In the genomic region with DNA sequence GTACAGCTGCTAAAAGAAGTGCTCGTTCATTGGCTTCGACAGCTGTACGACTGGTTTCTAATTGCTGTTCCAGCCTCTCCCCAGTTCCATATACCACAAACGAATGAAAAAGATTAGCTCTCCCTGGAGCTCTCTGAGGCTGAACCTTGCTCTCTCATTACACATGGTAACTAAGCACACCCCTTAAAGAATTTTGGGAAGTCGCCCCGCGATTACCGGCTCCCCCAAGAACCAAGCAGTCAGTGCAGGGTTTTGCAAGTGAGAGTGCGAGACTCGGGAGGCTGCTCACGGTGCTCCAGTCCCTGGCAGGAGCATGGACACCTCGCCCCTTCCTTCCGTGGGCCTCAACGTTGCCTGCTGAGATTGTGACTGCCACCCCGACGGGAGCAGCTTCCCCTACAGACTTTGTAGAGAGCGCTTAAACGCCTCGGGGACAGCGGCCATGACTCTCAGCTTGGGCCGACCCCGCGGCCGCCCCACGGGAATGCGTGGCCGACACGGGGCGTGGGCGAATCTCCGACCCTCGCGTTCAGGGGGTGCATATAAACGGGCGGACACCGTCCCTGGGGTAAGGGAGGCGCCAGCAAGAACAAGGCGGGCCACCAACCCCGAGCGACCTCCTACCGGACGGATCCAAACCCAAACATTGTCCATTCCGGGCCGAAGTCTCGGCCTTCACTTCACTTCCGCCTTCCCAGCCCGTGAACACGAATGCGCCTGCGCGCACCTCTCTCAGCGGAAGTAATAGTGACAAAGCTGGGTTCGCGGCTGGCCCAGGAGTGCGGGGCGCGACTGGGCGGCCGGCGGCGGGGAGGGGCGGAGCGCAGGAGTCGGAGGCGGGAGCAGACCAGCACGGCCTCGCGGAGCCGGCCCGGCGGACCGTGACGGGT, we compare ENCODE assay signal across 1 cellular context.
TF ChIP-seq lines count a peak whose summit lies in the region.

A gene with protein sequence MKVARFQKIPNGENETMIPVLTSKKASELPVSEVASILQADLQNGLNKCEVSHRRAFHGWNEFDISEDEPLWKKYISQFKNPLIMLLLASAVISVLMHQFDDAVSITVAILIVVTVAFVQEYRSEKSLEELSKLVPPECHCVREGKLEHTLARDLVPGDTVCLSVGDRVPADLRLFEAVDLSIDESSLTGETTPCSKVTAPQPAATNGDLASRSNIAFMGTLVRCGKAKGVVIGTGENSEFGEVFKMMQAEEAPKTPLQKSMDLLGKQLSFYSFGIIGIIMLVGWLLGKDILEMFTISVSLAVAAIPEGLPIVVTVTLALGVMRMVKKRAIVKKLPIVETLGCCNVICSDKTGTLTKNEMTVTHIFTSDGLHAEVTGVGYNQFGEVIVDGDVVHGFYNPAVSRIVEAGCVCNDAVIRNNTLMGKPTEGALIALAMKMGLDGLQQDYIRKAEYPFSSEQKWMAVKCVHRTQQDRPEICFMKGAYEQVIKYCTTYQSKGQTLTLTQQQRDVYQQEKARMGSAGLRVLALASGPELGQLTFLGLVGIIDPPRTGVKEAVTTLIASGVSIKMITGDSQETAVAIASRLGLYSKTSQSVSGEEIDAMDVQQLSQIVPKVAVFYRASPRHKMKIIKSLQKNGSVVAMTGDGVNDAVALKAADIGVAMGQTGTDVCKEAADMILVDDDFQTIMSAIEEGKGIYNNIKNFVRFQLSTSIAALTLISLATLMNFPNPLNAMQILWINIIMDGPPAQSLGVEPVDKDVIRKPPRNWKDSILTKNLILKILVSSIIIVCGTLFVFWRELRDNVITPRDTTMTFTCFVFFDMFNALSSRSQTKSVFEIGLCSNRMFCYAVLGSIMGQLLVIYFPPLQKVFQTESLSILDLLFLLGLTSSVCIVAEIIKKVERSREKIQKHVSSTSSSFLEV (plus strand): TSS at position 845 of the 890 bp plus-strand sequence. CDS start 686 bp downstream, outside the sequence.

TF ChIP-seq in K562, 482 proteins besides CTCF, POLR2A, EP300 and RAD21 (continued from another document and continues in another):
- TF ChIP-seq, protein P1, sequence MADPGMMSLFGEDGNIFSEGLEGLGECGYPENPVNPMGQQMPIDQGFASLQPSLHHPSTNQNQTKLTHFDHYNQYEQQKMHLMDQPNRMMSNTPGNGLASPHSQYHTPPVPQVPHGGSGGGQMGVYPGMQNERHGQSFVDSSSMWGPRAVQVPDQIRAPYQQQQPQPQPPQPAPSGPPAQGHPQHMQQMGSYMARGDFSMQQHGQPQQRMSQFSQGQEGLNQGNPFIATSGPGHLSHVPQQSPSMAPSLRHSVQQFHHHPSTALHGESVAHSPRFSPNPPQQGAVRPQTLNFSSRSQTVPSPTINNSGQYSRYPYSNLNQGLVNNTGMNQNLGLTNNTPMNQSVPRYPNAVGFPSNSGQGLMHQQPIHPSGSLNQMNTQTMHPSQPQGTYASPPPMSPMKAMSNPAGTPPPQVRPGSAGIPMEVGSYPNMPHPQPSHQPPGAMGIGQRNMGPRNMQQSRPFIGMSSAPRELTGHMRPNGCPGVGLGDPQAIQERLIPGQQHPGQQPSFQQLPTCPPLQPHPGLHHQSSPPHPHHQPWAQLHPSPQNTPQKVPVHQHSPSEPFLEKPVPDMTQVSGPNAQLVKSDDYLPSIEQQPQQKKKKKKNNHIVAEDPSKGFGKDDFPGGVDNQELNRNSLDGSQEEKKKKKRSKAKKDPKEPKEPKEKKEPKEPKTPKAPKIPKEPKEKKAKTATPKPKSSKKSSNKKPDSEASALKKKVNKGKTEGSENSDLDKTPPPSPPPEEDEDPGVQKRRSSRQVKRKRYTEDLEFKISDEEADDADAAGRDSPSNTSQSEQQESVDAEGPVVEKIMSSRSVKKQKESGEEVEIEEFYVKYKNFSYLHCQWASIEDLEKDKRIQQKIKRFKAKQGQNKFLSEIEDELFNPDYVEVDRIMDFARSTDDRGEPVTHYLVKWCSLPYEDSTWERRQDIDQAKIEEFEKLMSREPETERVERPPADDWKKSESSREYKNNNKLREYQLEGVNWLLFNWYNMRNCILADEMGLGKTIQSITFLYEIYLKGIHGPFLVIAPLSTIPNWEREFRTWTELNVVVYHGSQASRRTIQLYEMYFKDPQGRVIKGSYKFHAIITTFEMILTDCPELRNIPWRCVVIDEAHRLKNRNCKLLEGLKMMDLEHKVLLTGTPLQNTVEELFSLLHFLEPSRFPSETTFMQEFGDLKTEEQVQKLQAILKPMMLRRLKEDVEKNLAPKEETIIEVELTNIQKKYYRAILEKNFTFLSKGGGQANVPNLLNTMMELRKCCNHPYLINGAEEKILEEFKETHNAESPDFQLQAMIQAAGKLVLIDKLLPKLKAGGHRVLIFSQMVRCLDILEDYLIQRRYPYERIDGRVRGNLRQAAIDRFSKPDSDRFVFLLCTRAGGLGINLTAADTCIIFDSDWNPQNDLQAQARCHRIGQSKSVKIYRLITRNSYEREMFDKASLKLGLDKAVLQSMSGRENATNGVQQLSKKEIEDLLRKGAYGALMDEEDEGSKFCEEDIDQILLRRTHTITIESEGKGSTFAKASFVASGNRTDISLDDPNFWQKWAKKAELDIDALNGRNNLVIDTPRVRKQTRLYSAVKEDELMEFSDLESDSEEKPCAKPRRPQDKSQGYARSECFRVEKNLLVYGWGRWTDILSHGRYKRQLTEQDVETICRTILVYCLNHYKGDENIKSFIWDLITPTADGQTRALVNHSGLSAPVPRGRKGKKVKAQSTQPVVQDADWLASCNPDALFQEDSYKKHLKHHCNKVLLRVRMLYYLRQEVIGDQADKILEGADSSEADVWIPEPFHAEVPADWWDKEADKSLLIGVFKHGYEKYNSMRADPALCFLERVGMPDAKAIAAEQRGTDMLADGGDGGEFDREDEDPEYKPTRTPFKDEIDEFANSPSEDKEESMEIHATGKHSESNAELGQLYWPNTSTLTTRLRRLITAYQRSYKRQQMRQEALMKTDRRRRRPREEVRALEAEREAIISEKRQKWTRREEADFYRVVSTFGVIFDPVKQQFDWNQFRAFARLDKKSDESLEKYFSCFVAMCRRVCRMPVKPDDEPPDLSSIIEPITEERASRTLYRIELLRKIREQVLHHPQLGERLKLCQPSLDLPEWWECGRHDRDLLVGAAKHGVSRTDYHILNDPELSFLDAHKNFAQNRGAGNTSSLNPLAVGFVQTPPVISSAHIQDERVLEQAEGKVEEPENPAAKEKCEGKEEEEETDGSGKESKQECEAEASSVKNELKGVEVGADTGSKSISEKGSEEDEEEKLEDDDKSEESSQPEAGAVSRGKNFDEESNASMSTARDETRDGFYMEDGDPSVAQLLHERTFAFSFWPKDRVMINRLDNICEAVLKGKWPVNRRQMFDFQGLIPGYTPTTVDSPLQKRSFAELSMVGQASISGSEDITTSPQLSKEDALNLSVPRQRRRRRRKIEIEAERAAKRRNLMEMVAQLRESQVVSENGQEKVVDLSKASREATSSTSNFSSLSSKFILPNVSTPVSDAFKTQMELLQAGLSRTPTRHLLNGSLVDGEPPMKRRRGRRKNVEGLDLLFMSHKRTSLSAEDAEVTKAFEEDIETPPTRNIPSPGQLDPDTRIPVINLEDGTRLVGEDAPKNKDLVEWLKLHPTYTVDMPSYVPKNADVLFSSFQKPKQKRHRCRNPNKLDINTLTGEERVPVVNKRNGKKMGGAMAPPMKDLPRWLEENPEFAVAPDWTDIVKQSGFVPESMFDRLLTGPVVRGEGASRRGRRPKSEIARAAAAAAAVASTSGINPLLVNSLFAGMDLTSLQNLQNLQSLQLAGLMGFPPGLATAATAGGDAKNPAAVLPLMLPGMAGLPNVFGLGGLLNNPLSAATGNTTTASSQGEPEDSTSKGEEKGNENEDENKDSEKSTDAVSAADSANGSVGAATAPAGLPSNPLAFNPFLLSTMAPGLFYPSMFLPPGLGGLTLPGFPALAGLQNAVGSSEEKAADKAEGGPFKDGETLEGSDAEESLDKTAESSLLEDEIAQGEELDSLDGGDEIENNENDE (IDR thresholded peaks at IDR 0.05; ENCODE audit: low read depth, low read length) = no peak
- TF ChIP-seq NCOA2 (IDR thresholded peaks at IDR 0.05; ENCODE audit: partially characterized antibody in 2 of 2) (no peak), NFIX (CRISPR knock-in tag; IDR thresholded peaks at IDR 0.05; ENCODE audit: low read depth) (no peak), GTF2A2 (tag; IDR thresholded peaks at IDR 0.05) (no peak), ZNF695 (CRISPR knock-in tag; IDR thresholded peaks at IDR 0.05) (no peak), MTA3 (IDR thresholded peaks at IDR 0.05; ENCODE audit: borderline replicate concordance) (no peak), DPF2 (IDR thresholded peaks at IDR 0.05) (no peak), ZNF140 (CRISPR knock-in tag; IDR thresholded peaks at IDR 0.05) (no peak), CBFA2T2 (conservative IDR thresholded peaks at IDR 0.05) (no peak), RBM22 (IDR thresholded peaks at IDR 0.05; ENCODE audit: low read depth, low read length, poor library complexity, severe bottlenecking) (no peak), FOXP1 (CRISPR knock-in tag; IDR thresholded peaks at IDR 0.05) (no peak), LEF1 (IDR thresholded peaks at IDR 0.05) (no peak), NR1H2 (CRISPR knock-in tag; IDR thresholded peaks at IDR 0.05) (no peak)
- TF ChIP-seq, protein P2, sequence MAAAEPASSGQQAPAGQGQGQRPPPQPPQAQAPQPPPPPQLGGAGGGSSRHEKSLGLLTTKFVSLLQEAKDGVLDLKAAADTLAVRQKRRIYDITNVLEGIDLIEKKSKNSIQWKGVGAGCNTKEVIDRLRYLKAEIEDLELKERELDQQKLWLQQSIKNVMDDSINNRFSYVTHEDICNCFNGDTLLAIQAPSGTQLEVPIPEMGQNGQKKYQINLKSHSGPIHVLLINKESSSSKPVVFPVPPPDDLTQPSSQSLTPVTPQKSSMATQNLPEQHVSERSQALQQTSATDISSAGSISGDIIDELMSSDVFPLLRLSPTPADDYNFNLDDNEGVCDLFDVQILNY (CRISPR knock-in tag; IDR thresholded peaks at IDR 0.05) = no peak
- TF ChIP-seq, protein P3, sequence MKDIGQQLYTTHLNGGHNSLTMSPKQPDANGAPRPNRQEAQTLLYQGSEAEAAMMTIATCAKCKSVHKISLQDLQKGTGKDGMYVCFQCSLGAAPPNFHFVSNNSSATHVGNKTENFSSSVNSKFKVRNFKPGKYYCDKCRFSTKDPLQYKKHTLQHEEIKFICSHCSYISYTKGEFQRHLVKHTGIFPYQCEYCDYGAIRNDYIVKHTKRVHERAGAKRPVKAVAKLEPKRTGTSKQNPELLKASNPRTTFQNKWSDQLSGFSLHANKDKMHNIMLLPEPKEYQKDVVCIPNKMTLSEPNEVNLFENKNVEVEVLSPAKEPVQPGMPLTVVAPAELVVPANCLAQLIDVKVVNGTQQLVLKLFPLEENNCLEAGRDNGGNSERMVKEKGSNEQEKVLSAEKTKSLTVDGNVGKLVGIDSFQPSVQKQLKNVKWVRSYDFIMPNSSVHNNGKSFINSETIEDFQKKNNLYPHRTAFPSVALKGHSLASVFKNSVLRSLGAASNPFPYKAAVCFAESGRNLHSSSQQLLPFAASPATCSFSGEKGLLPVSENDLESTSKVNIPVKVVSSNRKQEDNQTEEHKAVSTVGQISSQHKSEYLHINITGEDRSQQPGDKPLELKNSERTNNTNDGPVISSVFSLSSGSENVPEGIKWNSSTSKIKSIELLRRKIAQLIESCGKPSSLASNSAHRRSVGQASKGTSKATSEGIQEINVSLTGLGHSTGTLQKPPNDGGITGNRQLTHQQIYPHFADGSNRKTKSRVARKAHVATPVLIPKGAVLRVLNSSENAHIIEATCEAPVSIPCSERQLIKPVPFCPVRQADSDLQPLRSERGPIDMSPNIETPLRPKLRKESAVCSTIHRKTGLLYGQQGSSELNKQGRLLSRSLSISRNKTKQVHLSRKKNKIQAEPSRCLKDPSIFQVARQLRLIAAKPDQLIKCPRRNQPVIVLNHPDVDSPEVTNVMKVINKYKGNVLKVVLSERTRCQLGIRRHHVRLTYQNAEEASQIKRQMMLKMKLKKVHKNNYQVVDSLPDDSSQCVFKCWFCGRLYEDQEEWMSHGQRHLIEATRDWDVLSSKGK (CRISPR knock-in tag; IDR thresholded peaks at IDR 0.05) = no peak
- TF ChIP-seq, protein P4, sequence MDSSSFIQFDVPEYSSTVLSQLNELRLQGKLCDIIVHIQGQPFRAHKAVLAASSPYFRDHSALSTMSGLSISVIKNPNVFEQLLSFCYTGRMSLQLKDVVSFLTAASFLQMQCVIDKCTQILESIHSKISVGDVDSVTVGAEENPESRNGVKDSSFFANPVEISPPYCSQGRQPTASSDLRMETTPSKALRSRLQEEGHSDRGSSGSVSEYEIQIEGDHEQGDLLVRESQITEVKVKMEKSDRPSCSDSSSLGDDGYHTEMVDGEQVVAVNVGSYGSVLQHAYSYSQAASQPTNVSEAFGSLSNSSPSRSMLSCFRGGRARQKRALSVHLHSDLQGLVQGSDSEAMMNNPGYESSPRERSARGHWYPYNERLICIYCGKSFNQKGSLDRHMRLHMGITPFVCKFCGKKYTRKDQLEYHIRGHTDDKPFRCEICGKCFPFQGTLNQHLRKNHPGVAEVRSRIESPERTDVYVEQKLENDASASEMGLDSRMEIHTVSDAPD (CRISPR knock-in tag; IDR thresholded peaks at IDR 0.05) = no peak
- TF ChIP-seq, protein P5, sequence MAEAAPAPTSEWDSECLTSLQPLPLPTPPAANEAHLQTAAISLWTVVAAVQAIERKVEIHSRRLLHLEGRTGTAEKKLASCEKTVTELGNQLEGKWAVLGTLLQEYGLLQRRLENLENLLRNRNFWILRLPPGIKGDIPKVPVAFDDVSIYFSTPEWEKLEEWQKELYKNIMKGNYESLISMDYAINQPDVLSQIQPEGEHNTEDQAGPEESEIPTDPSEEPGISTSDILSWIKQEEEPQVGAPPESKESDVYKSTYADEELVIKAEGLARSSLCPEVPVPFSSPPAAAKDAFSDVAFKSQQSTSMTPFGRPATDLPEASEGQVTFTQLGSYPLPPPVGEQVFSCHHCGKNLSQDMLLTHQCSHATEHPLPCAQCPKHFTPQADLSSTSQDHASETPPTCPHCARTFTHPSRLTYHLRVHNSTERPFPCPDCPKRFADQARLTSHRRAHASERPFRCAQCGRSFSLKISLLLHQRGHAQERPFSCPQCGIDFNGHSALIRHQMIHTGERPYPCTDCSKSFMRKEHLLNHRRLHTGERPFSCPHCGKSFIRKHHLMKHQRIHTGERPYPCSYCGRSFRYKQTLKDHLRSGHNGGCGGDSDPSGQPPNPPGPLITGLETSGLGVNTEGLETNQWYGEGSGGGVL (CRISPR knock-in tag; IDR thresholded peaks at IDR 0.05) = no peak
